Comparison of ENCODE assay signal across 12 cellular contexts in genomic region chr11:115141221-115141620, GRCh38.
A peak's percentile ranks its signal among the peaks of the same experiment; 100 is the strongest.
DNase-seq lines count a peak whose midpoint lies in the region; ATAC-seq and TF ChIP-seq lines count a peak whose summit lies in the region.
"Had no signal": no experiment of that assay in that cellular context is flagged by ENCODE, and none has a peak within 500 bp of the region (broad histone marks: within the 10 kb centered on the region; RNA-seq: fewer than 3 reads in every experiment).

No MANE protein-coding gene starts in this region.

- H3K4me3 Mint-ChIP-seq in nephron progenitor cell, result no peak overlapping the region
- H3K4me3 Mint-ChIP-seq: CD4-positive, alpha-beta T cell; H9 had no signal

- POLR2A ChIA-PET in HEK293T (lab: Yijun Ruan, JAX), result no interaction called here

- DNase-seq in G401 (ENCODE audit: low spot score) (peak; percentile 12), NCI-H69 (lab: John Stamatoyannopoulos, UW) (peak; percentile 43), nephron progenitor cell (no peak), HT-29 (ENCODE audit: low spot score) (no peak), HEK293T (ENCODE audit: extremely low spot score) (no peak), inferior parietal cortex (ENCODE audit: extremely low spot score) (no peak), left cardiac atrium (no peak)
- DNase-seq: Caco-2; CD4-positive, alpha-beta T cell; GF-D8; H9; KG1 had no signal

- peaks cover 13% of the 10 kb centered on the region for H3K27me3 Mint-ChIP-seq in nephron progenitor cell (ENCODE audit: low read depth, poor library complexity)

- peak overlapping the region; percentile 9 for H3K27ac Mint-ChIP-seq in nephron progenitor cell
- H3K27ac Mint-ChIP-seq: CD4-positive, alpha-beta T cell; H9 had no signal

- TF ChIP-seq CTCF in nephron progenitor cell (IDR thresholded peaks at IDR 0.05), result no peak

- no peak for ATAC-seq in left cardiac atrium

- CTCF ChIA-PET in HEK293T (lab: Yijun Ruan, JAX), result no interaction called here

- intact Hi-C loops in left cardiac atrium (cut with DNase I), result no loop called here

- H3K36me3 Mint-ChIP-seq in nephron progenitor cell (ENCODE audit: low read depth), result no peaks in the 10 kb centered on the region

- no peaks in the 10 kb centered on the region for H3K9me3 Mint-ChIP-seq in nephron progenitor cell
- H3K9me3 Mint-ChIP-seq: CD4-positive, alpha-beta T cell; H9 had no signal

- in situ Hi-C loops in G401 (cut with HindIII; ENCODE audit: low sequenced_read_pairs), result no loop called here

- H3K4me1 Mint-ChIP-seq in nephron progenitor cell, result peaks cover 80% of the 10 kb centered on the region

TF ChIP-seq in HEK293T, 16 proteins besides CTCF, POLR2A, EP300 and RAD21:
- no peak for TF ChIP-seq HDGF (IDR thresholded peaks at IDR 0.05; ENCODE audit: borderline replicate concordance)

Comparison
In these comparisons a context has a peak if more than half of its experiments do, and no peak if none do; other contexts are left out.
1. DNase-seq: peak in G401 (single experiment) and NCI-H69 (single experiment); none in nephron progenitor cell (single experiment), HT-29 (single experiment), HEK293T (single experiment), inferior parietal cortex (single experiment) and left cardiac atrium (single experiment).